8 cellular contexts compared by ENCODE assay signal in genomic region chr17:7240375-7240774, GRCh38. TPM values are rescaled to one million over a fixed set of nuclear protein-coding genes. Genes with fewer than 3 reads are reported as not detected.
DNase-seq lines count a peak whose midpoint lies in the region; ATAC-seq, FAIRE-seq and TF ChIP-seq lines count a peak whose summit lies in the region.

No MANE protein-coding gene starts in this region.

- no peak for DNase-seq in activated naive CD4-positive, alpha-beta T cell treated with Interleukin-2 at 50 U/mL for 16 hours
- DNase-seq in HepG2 (ENCODE audit: low spot score) (no peak), transverse colon (no peak), glomerular visceral epithelial cell (ENCODE audit: extremely low spot score) (no peak)
- no peak for DNase-seq in NK-92 treated with Interleukin-12 subunit alpha and Interleukin-12 subunit beta, amount 100 ng/mL, for 24 hours (lab: John Stamatoyannopoulos, UW)

- H3K79me2 ChIP-seq in HepG2 (ENCODE audit: insufficient read depth, low read length): peaks cover 45% of the 10 kb centered on the region

- H3K4me3 ChIP-seq in HepG2 (replicated peaks in 1 of 3; ENCODE audit: insufficient read depth in 1 of 3, low read depth in 2 of 3, low read length in 3 of 3) (peak overlapping the region; percentile 19 to 85 (median 68); a peak in 5 of 6 replicates), transverse colon (peak overlapping the region in 2 of 4 donors; percentile 64 to 95)

- TF ChIP-seq POLR2A in HepG2 (IDR thresholded peaks at IDR 0.05; ENCODE audit: insufficient read depth in 1 of 2, low read depth in 2 of 2, low read length in 2 of 2) (no peak), transverse colon (IDR thresholded peaks at IDR 0.05) (no peak)

- TF ChIP-seq CTCF in HepG2 (CRISPR knock-in tag; IDR thresholded peaks at IDR 0.05): no peak
- TF ChIP-seq CTCF in transverse colon (IDR thresholded peaks at IDR 0.05): no peak

- TF ChIP-seq RAD21 in HepG2 (CRISPR knock-in tag; IDR thresholded peaks at IDR 0.05): no peak

- H3K27ac Mint-ChIP-seq in activated naive CD4-positive, alpha-beta T cell treated with anti-CD3 and anti-CD28 coated beads, Interleukin-2, amount 50 U/mL, for 24 hours: peak overlapping the region; percentile 81
- peak overlapping the region; percentile 79 for H3K27ac Mint-ChIP-seq in activated naive CD8-positive, alpha-beta T cell

- TF ChIP-seq EP300 in HepG2 (IDR thresholded peaks at IDR 0.05; ENCODE audit: low read depth in 2 of 2, low read length in 2 of 2) (no peak), HepG2 (CRISPR knock-in tag; IDR thresholded peaks at IDR 0.05; ENCODE audit: borderline replicate concordance) (no peak), transverse colon (IDR thresholded peaks at IDR 0.05; ENCODE audit: low read depth) (no peak)

- in situ Hi-C loops in HepG2 (cut with HindIII; ENCODE audit: extremely low pct_ligation_motif_present, low pct_unique_long_range_greater_than_20kb): no loop called here
- in situ Hi-C loops in transverse colon (cut with MboI; ENCODE audit: low pct_ligation_motif_present in 1 of 4, low pct_unique_long_range_greater_than_20kb in 1 of 4, low sequenced_read_pairs in 3 of 4): loop anchor here in 1 of 4 donors (25.0 kb wide), 1 partner anchor 897 kb away; no protein-coding TSS in a partner anchor

- 58% methylated on average over 4 of the region's 4 CpGs for WGBS in HepG2 (ENCODE audit: low lambda C conversion rate)
- WGBS in transverse colon (ENCODE audit: low coverage in 1 of 2), 2 donors: 34 to 54% methylated on average over 3 to 4 of the region's 4 CpGs

- peaks cover 44% of the 10 kb centered on the region for H3K4me1 ChIP-seq in HepG2 (ENCODE audit: insufficient read depth, low read length)
- peaks cover 25 to 52% (median 37%) of the 10 kb centered on the region in 4 donors for H3K4me1 ChIP-seq in transverse colon

- intact Hi-C loops in HepG2 (cut with micrococcal nuclease; ENCODE audit: unreplicated experiment): loop anchor here (5.0 kb wide), 1 partner anchor 42 kb away; the partner anchor contains the start of gene SLC2A4
- intact Hi-C loops in transverse colon (cut with DNase I; ENCODE audit: low total_unique reads): loop anchor here (5.0 kb wide), 1 partner anchor 602 kb away; no protein-coding TSS in a partner anchor

- no peak for FAIRE-seq in HepG2 (lab: Jason Lieb, UNC)

- H3K27me3 ChIP-seq in HepG2 (ENCODE audit: control insufficient read depth in 1 of 2, insufficient read depth in 2 of 2, low read length in 2 of 2): no peaks in the 10 kb centered on the region; a peak in 1 of 5 replicates
- H3K27me3 ChIP-seq in transverse colon: no peaks in the 10 kb centered on the region

- H3K27me3 Mint-ChIP-seq in activated naive CD4-positive, alpha-beta T cell treated with anti-CD3 and anti-CD28 coated beads, Interleukin-2, amount 50 U/mL, for 24 hours: no peaks in the 10 kb centered on the region
- no peaks in the 10 kb centered on the region for H3K27me3 Mint-ChIP-seq in activated naive CD8-positive, alpha-beta T cell

- H3K9me3 Mint-ChIP-seq in activated naive CD4-positive, alpha-beta T cell treated with anti-CD3 and anti-CD28 coated beads, Interleukin-2, amount 50 U/mL, for 24 hours: no peaks in the 10 kb centered on the region
- no peaks in the 10 kb centered on the region for H3K9me3 Mint-ChIP-seq in activated naive CD8-positive, alpha-beta T cell (ENCODE audit: low read depth)

- CTCF ChIA-PET in HepG2 (lab: Yijun Ruan, JAX; ENCODE audit: low intra/inter-chr PET ratio, low total read pairs): no interaction called here

- no peaks in the 10 kb centered on the region for H3K9me3 ChIP-seq in HepG2 (ENCODE audit: low read length)
- no peaks in the 10 kb centered on the region for H3K9me3 ChIP-seq in transverse colon

- H3K27ac ChIP-seq in HepG2 (ENCODE audit: extremely low read length, insufficient read depth, low read length) (peak overlapping the region; percentile 86), transverse colon (peak overlapping the region; percentile 91 to 99 (median 98))

- peak overlapping the region; percentile 97 for H3K4me2 ChIP-seq in HepG2 (ENCODE audit: low read depth, low read length)

- no peak overlapping the region for H2AFZ ChIP-seq in HepG2 (ENCODE audit: low read length)

- 0 out of 2 replicates have a peak, but pooled peaks cover 3% of the 10 kb centered on the region for H4K20me1 ChIP-seq in HepG2 (ENCODE audit: insufficient read depth, low read length)

- BruUV-seq in HepG2 (replicated peaks; lab: Mats Ljungman, UMichigan): no TSS peak

- peak overlapping the region; percentile 90 for H3K4me3 Mint-ChIP-seq in activated naive CD4-positive, alpha-beta T cell treated with anti-CD3 and anti-CD28 coated beads, Interleukin-2, amount 50 U/mL, for 24 hours
- H3K4me3 Mint-ChIP-seq in activated naive CD8-positive, alpha-beta T cell: peak overlapping the region; percentile 97

- ATAC-seq in HepG2 (no peak), GM19035 (IDR thresholded peaks at IDR 0.05; ENCODE audit: unreplicated experiment) (no peak)

- peaks cover 51% of the 10 kb centered on the region for H3K4me1 Mint-ChIP-seq in activated naive CD4-positive, alpha-beta T cell treated with anti-CD3 and anti-CD28 coated beads, Interleukin-2, amount 50 U/mL, for 24 hours
- H3K4me1 Mint-ChIP-seq in activated naive CD8-positive, alpha-beta T cell (ENCODE audit: low read depth): peaks cover 54% of the 10 kb centered on the region

- POLR2A ChIA-PET in HepG2 (lab: Yijun Ruan, JAX): interaction anchor here (1.6 to 4.3 kb wide), 4 partner anchors 18 to 61 kb away, joined by 7 to 35 read pairs (median 30); partner anchors contain the start of genes ACADVL, ASGR1 and DLG4

- H3K9ac ChIP-seq in HepG2 (ENCODE audit: insufficient read depth, low read depth, low read length): peak overlapping the region; percentile 92

- H3K36me3 ChIP-seq in HepG2 (replicated peaks in 1 of 2; ENCODE audit: control insufficient read depth in 1 of 2, insufficient read depth in 2 of 2, low read length in 2 of 2): peaks cover 11 to 30% of the 10 kb centered on the region in 2 experiments
- H3K36me3 ChIP-seq in transverse colon: peaks cover 0 to 20% (median 10%) of the 10 kb centered on the region in 4 donors

- H3K36me3 Mint-ChIP-seq in activated naive CD4-positive, alpha-beta T cell treated with anti-CD3 and anti-CD28 coated beads, Interleukin-2, amount 50 U/mL, for 24 hours: peaks cover 10% of the 10 kb centered on the region
- H3K36me3 Mint-ChIP-seq in activated naive CD8-positive, alpha-beta T cell: no peaks in the 10 kb centered on the region

RNA-seq across cellular contexts. Expression of gene PHF23, which starts 1.1 kb away (rescaled TPM):
- total RNA-seq in HepG2 (2016; rRNA removed; fragmentation: Illumina TruSeq; extraction: Trizol) (33.2 and 37.5 TPM in 2 replicates), transverse colon (10 to 100 TPM; 20.6 to 33.5 (median 27.8) TPM)
- 10.5 and 10.6 TPM in 2 replicates for total RNA-seq in HepG2 (2016; cell fraction: cytosol; rRNA removed; fragmentation: Illumina TruSeq; extraction: Trizol; ENCODE audit: low read depth)
- 33.3 and 34.6 TPM in 2 replicates for total RNA-seq in HepG2 (2016; cell fraction: insoluble cytoplasmic fraction; rRNA removed; fragmentation: Illumina TruSeq; extraction: Trizol)
- total RNA-seq in HepG2 (2016; cell fraction: membrane; rRNA removed; fragmentation: Illumina TruSeq; extraction: Trizol): 23.7 and 24.5 TPM in 2 replicates
- total RNA-seq in HepG2 (2016; cell fraction: nucleus; rRNA removed; fragmentation: Illumina TruSeq; extraction: Trizol): 13.4 and 18.2 TPM in 2 replicates
- polyA plus RNA-seq in HepG2 (2011; rRNA removed): 27.6 and 30.9 TPM in 2 replicates
- 19.6 and 22.8 TPM in 2 replicates for polyA plus RNA-seq in HepG2 (2011; cell fraction: cytosol; rRNA removed)
- polyA plus RNA-seq in HepG2 (2011; cell fraction: nucleus; rRNA removed): 13.4 and 14.0 TPM in 2 replicates
- 18.6 and 20.8 TPM in 2 replicates for polyA plus RNA-seq in HepG2 (2012)
- 5.8 and 6.4 TPM in 2 replicates for polyA plus RNA-seq in HepG2 (2016; cell fraction: cytosol; fragmentation: Illumina TruSeq; extraction: Trizol; ENCODE audit: low read depth)
- 41.4 and 41.6 TPM in 2 replicates for polyA plus RNA-seq in HepG2 (2016; cell fraction: insoluble cytoplasmic fraction; fragmentation: Illumina TruSeq; extraction: Trizol; ENCODE audit: low read depth)
- polyA plus RNA-seq in HepG2 (2016; cell fraction: membrane; fragmentation: Illumina TruSeq; extraction: Trizol; ENCODE audit: low read depth): 11.9 and 12.0 TPM in 2 replicates
- 31.1 and 36.5 TPM in 2 replicates for polyA plus RNA-seq in HepG2 (2016; cell fraction: nucleus; fragmentation: Illumina TruSeq; extraction: Trizol; ENCODE audit: insufficient read depth, low read depth)
- 20.5 and 70.5 TPM in 2 replicates for polyA minus RNA-seq in HepG2 (2011; rRNA and poly(A)+ RNA removed; ENCODE audit: low replicate concordance)
- polyA minus RNA-seq in HepG2 (2011; cell fraction: cytosol; rRNA and poly(A)+ RNA removed): 13.2 and 14.7 TPM in 2 replicates
- polyA minus RNA-seq in HepG2 (2011; cell fraction: nucleus; rRNA and poly(A)+ RNA removed): 9.0 and 11.4 TPM in 2 replicates

RNA-seq across cellular contexts. Expression of gene GABARAP, which starts 1.9 kb away (rescaled TPM):
- total RNA-seq in HepG2 (2016; rRNA removed; fragmentation: Illumina TruSeq; extraction: Trizol) (161 and 239 TPM in 2 replicates), transverse colon (100 to 1,000 TPM; 209 to 479 (median 394) TPM)
- 90.5 and 100 TPM in 2 replicates for total RNA-seq in HepG2 (2016; cell fraction: cytosol; rRNA removed; fragmentation: Illumina TruSeq; extraction: Trizol; ENCODE audit: low read depth)
- total RNA-seq in HepG2 (2016; cell fraction: insoluble cytoplasmic fraction; rRNA removed; fragmentation: Illumina TruSeq; extraction: Trizol): 168 and 250 TPM in 2 replicates
- total RNA-seq in HepG2 (2016; cell fraction: membrane; rRNA removed; fragmentation: Illumina TruSeq; extraction: Trizol): 138 and 155 TPM in 2 replicates
- 68.4 and 69.0 TPM in 2 replicates for total RNA-seq in HepG2 (2016; cell fraction: nucleus; rRNA removed; fragmentation: Illumina TruSeq; extraction: Trizol)
- polyA plus RNA-seq in HepG2 (2011; rRNA removed): 274 and 310 TPM in 2 replicates
- 305 and 428 TPM in 2 replicates for polyA plus RNA-seq in HepG2 (2011; cell fraction: cytosol; rRNA removed)
- 83.2 and 122 TPM in 2 replicates for polyA plus RNA-seq in HepG2 (2011; cell fraction: nucleus; rRNA removed)
- 331 and 348 TPM in 2 replicates for polyA plus RNA-seq in HepG2 (2012)
- polyA plus RNA-seq in HepG2 (2016; cell fraction: cytosol; fragmentation: Illumina TruSeq; extraction: Trizol; ENCODE audit: low read depth): 210 and 241 TPM in 2 replicates
- polyA plus RNA-seq in HepG2 (2016; cell fraction: insoluble cytoplasmic fraction; fragmentation: Illumina TruSeq; extraction: Trizol; ENCODE audit: low read depth): 472 and 477 TPM in 2 replicates
- 260 and 279 TPM in 2 replicates for polyA plus RNA-seq in HepG2 (2016; cell fraction: membrane; fragmentation: Illumina TruSeq; extraction: Trizol; ENCODE audit: low read depth)
- polyA plus RNA-seq in HepG2 (2016; cell fraction: nucleus; fragmentation: Illumina TruSeq; extraction: Trizol; ENCODE audit: insufficient read depth, low read depth): 204 and 210 TPM in 2 replicates
- polyA minus RNA-seq in HepG2 (2011; rRNA and poly(A)+ RNA removed; ENCODE audit: low replicate concordance): 234 and 265 TPM in 2 replicates
- 83.4 and 114 TPM in 2 replicates for polyA minus RNA-seq in HepG2 (2011; cell fraction: cytosol; rRNA and poly(A)+ RNA removed)
- polyA minus RNA-seq in HepG2 (2011; cell fraction: nucleus; rRNA and poly(A)+ RNA removed): 37.2 and 53.3 TPM in 2 replicates

RNA-seq across cellular contexts. Expression of gene DVL2, which starts 6.1 kb away (rescaled TPM):
- total RNA-seq in HepG2 (2016; rRNA removed; fragmentation: Illumina TruSeq; extraction: Trizol): 27.2 and 38.2 TPM in 2 replicates
- total RNA-seq in HepG2 (2016; cell fraction: cytosol; rRNA removed; fragmentation: Illumina TruSeq; extraction: Trizol; ENCODE audit: low read depth): 37.2 and 38.8 TPM in 2 replicates
- 22.7 and 41.3 TPM in 2 replicates for total RNA-seq in HepG2 (2016; cell fraction: insoluble cytoplasmic fraction; rRNA removed; fragmentation: Illumina TruSeq; extraction: Trizol)
- total RNA-seq in HepG2 (2016; cell fraction: membrane; rRNA removed; fragmentation: Illumina TruSeq; extraction: Trizol): 32.1 and 32.7 TPM in 2 replicates
- total RNA-seq in HepG2 (2016; cell fraction: nucleus; rRNA removed; fragmentation: Illumina TruSeq; extraction: Trizol): 38.1 and 39.7 TPM in 2 replicates
- polyA plus RNA-seq in HepG2 (2011; rRNA removed): 5.7 and 7.0 TPM in 2 replicates
- 4.7 and 6.4 TPM in 2 replicates for polyA plus RNA-seq in HepG2 (2011; cell fraction: cytosol; rRNA removed)
- 29.2 and 36.2 TPM in 2 replicates for polyA plus RNA-seq in HepG2 (2011; cell fraction: nucleus; rRNA removed)
- 20.0 and 24.6 TPM in 2 replicates for polyA plus RNA-seq in HepG2 (2012)
- polyA plus RNA-seq in HepG2 (2016; cell fraction: cytosol; fragmentation: Illumina TruSeq; extraction: Trizol; ENCODE audit: low read depth): 11.1 and 12.5 TPM in 2 replicates
- 22.5 and 26.2 TPM in 2 replicates for polyA plus RNA-seq in HepG2 (2016; cell fraction: insoluble cytoplasmic fraction; fragmentation: Illumina TruSeq; extraction: Trizol; ENCODE audit: low read depth)
- polyA plus RNA-seq in HepG2 (2016; cell fraction: membrane; fragmentation: Illumina TruSeq; extraction: Trizol; ENCODE audit: low read depth): 18.3 and 21.6 TPM in 2 replicates
- polyA plus RNA-seq in HepG2 (2016; cell fraction: nucleus; fragmentation: Illumina TruSeq; extraction: Trizol; ENCODE audit: insufficient read depth, low read depth): 51.6 and 51.8 TPM in 2 replicates
- 35.3 and 40.5 TPM in 2 replicates for polyA minus RNA-seq in HepG2 (2011; rRNA and poly(A)+ RNA removed; ENCODE audit: low replicate concordance)
- 10.3 and 10.8 TPM in 2 replicates for polyA minus RNA-seq in HepG2 (2011; cell fraction: cytosol; rRNA and poly(A)+ RNA removed)
- polyA minus RNA-seq in HepG2 (2011; cell fraction: nucleus; rRNA and poly(A)+ RNA removed): 33.6 and 37.0 TPM in 2 replicates
- total RNA-seq in transverse colon: 100 to 1,000 TPM in 2 of 4 donors, 10 to 100 TPM in 2; 35.9 to 182 (median 69.2) TPM

RNA-seq across cellular contexts. Expression of gene CTDNEP1, which starts 11.2 kb away (rescaled TPM):
- total RNA-seq in HepG2 (2016; rRNA removed; fragmentation: Illumina TruSeq; extraction: Trizol) (19.8 and 32.0 TPM in 2 replicates), transverse colon (100 to 1,000 TPM in 1 of 4 donors, 10 to 100 TPM in 3; 52.3 to 113 (median 60.4) TPM)
- 19.4 and 21.9 TPM in 2 replicates for total RNA-seq in HepG2 (2016; cell fraction: cytosol; rRNA removed; fragmentation: Illumina TruSeq; extraction: Trizol; ENCODE audit: low read depth)
- total RNA-seq in HepG2 (2016; cell fraction: insoluble cytoplasmic fraction; rRNA removed; fragmentation: Illumina TruSeq; extraction: Trizol): 18.5 and 25.6 TPM in 2 replicates
- 66.8 and 71.2 TPM in 2 replicates for total RNA-seq in HepG2 (2016; cell fraction: membrane; rRNA removed; fragmentation: Illumina TruSeq; extraction: Trizol)
- total RNA-seq in HepG2 (2016; cell fraction: nucleus; rRNA removed; fragmentation: Illumina TruSeq; extraction: Trizol): 30.3 and 34.3 TPM in 2 replicates
- 118 and 126 TPM in 2 replicates for polyA plus RNA-seq in HepG2 (2011; rRNA removed)
- polyA plus RNA-seq in HepG2 (2011; cell fraction: cytosol; rRNA removed): 101 and 109 TPM in 2 replicates
- polyA plus RNA-seq in HepG2 (2011; cell fraction: nucleus; rRNA removed): 101 and 114 TPM in 2 replicates
- 127 and 151 TPM in 2 replicates for polyA plus RNA-seq in HepG2 (2012)
- 143 and 153 TPM in 2 replicates for polyA plus RNA-seq in HepG2 (2016; cell fraction: cytosol; fragmentation: Illumina TruSeq; extraction: Trizol; ENCODE audit: low read depth)
- 110 and 145 TPM in 2 replicates for polyA plus RNA-seq in HepG2 (2016; cell fraction: insoluble cytoplasmic fraction; fragmentation: Illumina TruSeq; extraction: Trizol; ENCODE audit: low read depth)
- polyA plus RNA-seq in HepG2 (2016; cell fraction: membrane; fragmentation: Illumina TruSeq; extraction: Trizol; ENCODE audit: low read depth): 280 and 308 TPM in 2 replicates
- 149 and 153 TPM in 2 replicates for polyA plus RNA-seq in HepG2 (2016; cell fraction: nucleus; fragmentation: Illumina TruSeq; extraction: Trizol; ENCODE audit: insufficient read depth, low read depth)
- 128 and 176 TPM in 2 replicates for polyA minus RNA-seq in HepG2 (2011; rRNA and poly(A)+ RNA removed; ENCODE audit: low replicate concordance)
- 85.9 and 95.1 TPM in 2 replicates for polyA minus RNA-seq in HepG2 (2011; cell fraction: cytosol; rRNA and poly(A)+ RNA removed)
- polyA minus RNA-seq in HepG2 (2011; cell fraction: nucleus; rRNA and poly(A)+ RNA removed): 45.1 and 50.7 TPM in 2 replicates

RNA-seq across cellular contexts. Expression of gene ELP5, which starts 11.6 kb away (rescaled TPM):
- total RNA-seq in HepG2 (2016; rRNA removed; fragmentation: Illumina TruSeq; extraction: Trizol) (68.0 and 69.8 TPM in 2 replicates), transverse colon (10 to 100 TPM in 3 of 4 donors, 1 to 10 TPM in 1; 4.9 to 36.2 (median 30.3) TPM)
- 111 and 129 TPM in 2 replicates for total RNA-seq in HepG2 (2016; cell fraction: cytosol; rRNA removed; fragmentation: Illumina TruSeq; extraction: Trizol; ENCODE audit: low read depth)
- 64.4 and 71.8 TPM in 2 replicates for total RNA-seq in HepG2 (2016; cell fraction: insoluble cytoplasmic fraction; rRNA removed; fragmentation: Illumina TruSeq; extraction: Trizol)
- 142 and 154 TPM in 2 replicates for total RNA-seq in HepG2 (2016; cell fraction: membrane; rRNA removed; fragmentation: Illumina TruSeq; extraction: Trizol)
- 40.7 and 41.3 TPM in 2 replicates for total RNA-seq in HepG2 (2016; cell fraction: nucleus; rRNA removed; fragmentation: Illumina TruSeq; extraction: Trizol)
- 67.6 and 75.4 TPM in 2 replicates for polyA plus RNA-seq in HepG2 (2011; rRNA removed)
- 79.0 and 80.4 TPM in 2 replicates for polyA plus RNA-seq in HepG2 (2011; cell fraction: cytosol; rRNA removed)
- polyA plus RNA-seq in HepG2 (2011; cell fraction: nucleus; rRNA removed): 109 and 116 TPM in 2 replicates
- polyA plus RNA-seq in HepG2 (2012): 54.3 and 56.5 TPM in 2 replicates
- 153 and 183 TPM in 2 replicates for polyA plus RNA-seq in HepG2 (2016; cell fraction: cytosol; fragmentation: Illumina TruSeq; extraction: Trizol; ENCODE audit: low read depth)
- polyA plus RNA-seq in HepG2 (2016; cell fraction: insoluble cytoplasmic fraction; fragmentation: Illumina TruSeq; extraction: Trizol; ENCODE audit: low read depth): 78.9 and 80.0 TPM in 2 replicates
- polyA plus RNA-seq in HepG2 (2016; cell fraction: membrane; fragmentation: Illumina TruSeq; extraction: Trizol; ENCODE audit: low read depth): 162 and 180 TPM in 2 replicates
- 87.0 and 90.3 TPM in 2 replicates for polyA plus RNA-seq in HepG2 (2016; cell fraction: nucleus; fragmentation: Illumina TruSeq; extraction: Trizol; ENCODE audit: insufficient read depth, low read depth)
- 70.4 and 79.0 TPM in 2 replicates for polyA minus RNA-seq in HepG2 (2011; rRNA and poly(A)+ RNA removed; ENCODE audit: low replicate concordance)
- 19.7 and 20.9 TPM in 2 replicates for polyA minus RNA-seq in HepG2 (2011; cell fraction: cytosol; rRNA and poly(A)+ RNA removed)
- 29.2 and 33.6 TPM in 2 replicates for polyA minus RNA-seq in HepG2 (2011; cell fraction: nucleus; rRNA and poly(A)+ RNA removed)
